Comparison of ENCODE assay signal across 8 cellular contexts in genomic region chr11:64250875-64251721, GRCh38. TPM values are rescaled to one million over a fixed set of nuclear protein-coding genes. Genes with fewer than 3 reads are reported as not detected.
DNase-seq lines count a peak whose midpoint lies in the region; ATAC-seq, FAIRE-seq and TF ChIP-seq lines count a peak whose summit lies in the region.

Gene PLCB3 (plus strand): TSS chr11:64251530. CDS start chr11:64251650, 120 bp downstream.

- in situ Hi-C loops in astrocyte of the spinal cord (cut with HindIII; ENCODE audit: low sequenced_read_pairs): no loop called here

- H3K4me3 ChIP-seq in astrocyte of the spinal cord (ENCODE audit: low read depth, low read length): peak within 1 kb of the TSS; percentile 63
- H3K4me3 ChIP-seq in iPS-15b (ENCODE audit: low read depth, low read length): peak within 1 kb of the TSS; percentile 91
- peak within 1 kb of the TSS; percentile 76 for H3K4me3 ChIP-seq in skeletal muscle cell (ENCODE audit: low read depth, low read length)

- peak; percentile 63 for TF ChIP-seq CTCF in astrocyte of the spinal cord (IDR thresholded peaks at IDR 0.05; ENCODE audit: low read depth, low read length)

- H3K27me3 ChIP-seq in iPS-15b (ENCODE audit: control insufficient read depth, insufficient read depth, low read length): no peaks in the 10 kb centered on the region

- intact Hi-C loops in T-helper 1 cell treated with Interleukin-12 subunit alpha and Interleukin-12 subunit beta and Interleukin-4 antibody, amounts not matched to agents 30 ng/mL and 1 ng/mL, for 36 hours (cut with micrococcal nuclease): loop anchor here (1.0 kb wide), 4 partner anchors 18 to 53 kb away; partner anchors contain the start of gene BAD

- no peak for DNase-seq in A172 (ENCODE audit: low spot score)
- DNase-seq in GM12891 (ENCODE audit: insufficient read length, low spot score): peak; percentile 92
- DNase-seq in HT-29 (ENCODE audit: low spot score): peak; percentile 76
- no peak for DNase-seq in astrocyte of the spinal cord (ENCODE audit: low read depth, low spot score)
- no peak for DNase-seq in skeletal muscle cell (ENCODE audit: low read depth)

- H3K36me3 ChIP-seq in iPS-15b (ENCODE audit: control insufficient read depth, insufficient read depth, low read length): peaks cover 28% of the 10 kb centered on the region

- peak; percentile 41 for FAIRE-seq in GM12891 (lab: Jason Lieb, UNC)

- peak within 1 kb of the TSS; percentile 79 for H3K9ac ChIP-seq in iPS-15b (ENCODE audit: low read depth, low read length)

- peaks cover 33% of the 10 kb centered on the region for H3K4me1 ChIP-seq in iPS-15b (ENCODE audit: control insufficient read depth, insufficient read depth, low read length)

- ATAC-seq in GM21447 (IDR thresholded peaks at IDR 0.05; ENCODE audit: unreplicated experiment): no peak

- H3K9me3 ChIP-seq in iPS-15b (ENCODE audit: control insufficient read depth, insufficient read depth, low read length): no peaks in the 10 kb centered on the region

- TF ChIP-seq POLR2A in GM12891 (IDR thresholded peaks at IDR 0.05; ENCODE audit: low read depth, low read length): no peak

TF ChIP-seq in GM12891, 5 proteins besides CTCF, POLR2A, EP300 and RAD21:
- no peak for TF ChIP-seq PAX5 (IDR thresholded peaks at IDR 0.05; ENCODE audit: insufficient read depth, low read length, severe bottlenecking)
- no peak for TF ChIP-seq POLR2AphosphoS5 (IDR thresholded peaks at IDR 0.05; ENCODE audit: low read depth, low read length)
- TF ChIP-seq SPI1 (IDR thresholded peaks at IDR 0.05; ENCODE audit: low read depth, low read length): no peak
- no peak for TF ChIP-seq POU2F2 (IDR thresholded peaks at IDR 0.05; ENCODE audit: low read depth, low read length)
- TF ChIP-seq TAF1 (IDR thresholded peaks at IDR 0.05; ENCODE audit: low read depth, low read length): no peak

RNA-seq across cellular contexts. Expression of gene PLCB3, which starts in this region (rescaled TPM):
- total RNA-seq in A172 (2014; rRNA removed; shearing (Covaris generic)): 51.0 and 64.8 TPM in 2 replicates
- polyA plus RNA-seq in GM12891 (2012; ENCODE audit: low read depth, missing spikeins): 3.9 TPM
- 130 and 137 TPM in 2 replicates for total RNA-seq in HT-29 (2014; rRNA removed; shearing (Covaris generic))
- 11.5 and 12.0 TPM in 2 replicates for total RNA-seq in T-helper 1 cell treated with Interleukin-12 subunit alpha and Interleukin-12 subunit beta and Interleukin-4 antibody, amounts not matched to agents 30 ng/mL and 1 ng/mL, for 36 hours

Comparison
In these comparisons a context has a peak if more than half of its experiments do, and no peak if none do; other contexts are left out.
1. DNase-seq: peak in GM12891 (single experiment) and HT-29 (single experiment); none in A172 (single experiment), astrocyte of the spinal cord (single experiment) and skeletal muscle cell (single experiment).
2. Peak in every context shown above with its lines, with median percentiles within 50 percentile points of each other: H3K4me3 ChIP-seq.